ENCODE assay signal across 9 cellular contexts in the genomic region with DNA sequence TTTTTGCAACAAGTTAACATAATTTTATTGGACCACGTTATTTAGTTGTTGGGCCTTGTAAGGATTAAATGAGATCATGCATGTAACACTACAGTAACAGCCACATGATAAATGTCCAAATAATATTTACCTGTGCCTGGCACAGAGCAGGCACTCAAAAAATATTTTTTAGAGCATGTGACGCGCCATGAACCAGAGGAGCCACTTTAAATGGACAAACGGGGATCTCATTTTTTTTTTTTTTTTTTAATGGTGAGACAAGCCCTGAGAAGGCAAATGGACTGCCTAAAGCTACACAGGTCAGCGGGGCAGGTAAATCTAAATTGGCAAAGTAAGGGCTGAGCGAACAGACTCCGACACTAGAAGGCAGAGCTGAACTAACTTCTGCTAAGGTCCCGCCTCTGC. TPM values are rescaled to one million over a fixed set of nuclear protein-coding genes. Genes with fewer than 3 reads are reported as not detected.
A peak's percentile ranks its signal among the peaks of the same experiment; 100 is the strongest.
DNase-seq lines count a peak whose midpoint lies in the region; ATAC-seq, FAIRE-seq and TF ChIP-seq lines count a peak whose summit lies in the region.
"Had no signal": no experiment of that assay in that cellular context is flagged by ENCODE, and none has a peak within 500 bp of the region (broad histone marks: within the 10 kb centered on the region; RNA-seq: fewer than 3 reads in every experiment).

No MANE protein-coding gene starts in this region.

- no peaks in the 10 kb centered on the region for H3K9me3 ChIP-seq in A549
- no peaks in the 10 kb centered on the region for H3K9me3 ChIP-seq in breast epithelium
- H3K9me3 ChIP-seq in mucosa of stomach (ENCODE audit: control insufficient read depth, low read length): no peaks in the 10 kb centered on the region

- no peak; the same call in 2 of the 3 replicates for TF ChIP-seq CTCF in A549 (IDR thresholded peaks at IDR 0.05)
- no peak for TF ChIP-seq CTCF in breast epithelium (IDR thresholded peaks at IDR 0.05)

- no peaks in the 10 kb centered on the region for H3K36me3 ChIP-seq in breast epithelium
- peaks cover 4% of the 10 kb centered on the region for H3K36me3 ChIP-seq in mucosa of stomach (ENCODE audit: control insufficient read depth, insufficient read depth, low read length)

- CTCF ChIA-PET in A549 (lab: Yijun Ruan, JAX): interaction anchor here (0.6 to 16.4 kb wide), 34 partner anchors 9 to 416 kb away, joined by 3 to 243 read pairs (median 4); partner anchors contain the start of genes CD79A, ERICH4 and RABAC1

- no peak for FAIRE-seq in A549 (lab: Jason Lieb, UNC)

- ATAC-seq in A549 (no peak; a peak in 1 of 6 replicates), HG03060 (IDR thresholded peaks at IDR 0.05; ENCODE audit: low read depth, unreplicated experiment) (peak; percentile 9), GM21529 (IDR thresholded peaks at IDR 0.05; ENCODE audit: unreplicated experiment) (no peak)

- WGBS in A549 (ENCODE audit: missing lambda C conversion rate): 22% methylated on average over 8 of the region's 8 CpGs

- intact Hi-C loops in breast epithelium (cut with DNase I; ENCODE audit: low total_unique reads): no loop called here

- peak overlapping the region; percentile 74 for H3K4me2 ChIP-seq in A549

- no peak for TF ChIP-seq EP300 in A549 (IDR thresholded peaks at IDR 0.05)

- TF ChIP-seq POLR2A in A549 (IDR thresholded peaks at IDR 0.05; ENCODE audit: low read length) (no peak; the same call in 1 of the 2 replicates), breast epithelium (IDR thresholded peaks at IDR 0.05) (no peak)

- H3K4me3 ChIP-seq in A549 (peak overlapping the region; percentile 89), breast epithelium (peak overlapping the region; percentile 86 to 98 (median 92)), mucosa of stomach (ENCODE audit: low read length) (no peak overlapping the region)

- DNase-seq in A549 (ENCODE audit: low read depth in 1 of 2, low spot score in 1 of 2): no peak
- DNase-seq in breast epithelium (ENCODE audit: low spot score in 2 of 2): no peak
- DNase-seq in NCI-H2029 treated with DMSO at 0.1 percent for 48 hours (lab: John Stamatoyannopoulos, UW): no peak
- DNase-seq in medulla oblongata (ENCODE audit: extremely low spot score): no peak
- DNase-seq in NCI-H510A treated with DMSO at 0.1 percent for 48 hours (lab: John Stamatoyannopoulos, UW): no peak

- peak; percentile 49 to 55; a peak in 3 of 5 replicates for TF ChIP-seq RAD21 in A549 (conservative IDR thresholded peaks at IDR 0.05 in 1 of 2, IDR thresholded peaks at IDR 0.05 in 1 of 2)

- peak overlapping the region; percentile 60 to 81 for H3K27ac ChIP-seq in A549
- peak overlapping the region; percentile 96 to 99 for H3K27ac ChIP-seq in breast epithelium

- H3K9ac ChIP-seq in mucosa of stomach (ENCODE audit: low read length): peak overlapping the region; percentile 11

- H3K4me1 ChIP-seq in A549 (peaks cover 34% of the 10 kb centered on the region), breast epithelium (peaks cover 7 to 23% of the 10 kb centered on the region in 2 donors), mucosa of stomach (ENCODE audit: control insufficient read depth, insufficient read depth, low read length) (peaks cover 37% of the 10 kb centered on the region)

- POLR2A ChIA-PET in A549 (lab: Yijun Ruan, JAX): interaction anchor here (0.8 to 3.5 kb wide), 17 partner anchors 8 to 1109 kb away, joined by 3 to 102 read pairs (median 6); partner anchors contain the start of genes ACTMAP, B9D2, DMAC2 and DMRTC2

- H3K27me3 ChIP-seq in breast epithelium: no peaks in the 10 kb centered on the region
- no peaks in the 10 kb centered on the region for H3K27me3 ChIP-seq in mucosa of stomach (ENCODE audit: control insufficient read depth, insufficient read depth, low read length)

TF ChIP-seq in A549, 52 proteins besides CTCF, POLR2A, EP300 and RAD21:
- TF ChIP-seq USF2 (IDR thresholded peaks at IDR 0.05) (0 out of 2 replicates have a peak, but pooled peaks have one; percentile 57), GATA3 (IDR thresholded peaks at IDR 0.05; ENCODE audit: borderline replicate concordance) (no peak), SMC3 (IDR thresholded peaks at IDR 0.05) (peak; percentile 61)
- TF ChIP-seq, protein P1, sequence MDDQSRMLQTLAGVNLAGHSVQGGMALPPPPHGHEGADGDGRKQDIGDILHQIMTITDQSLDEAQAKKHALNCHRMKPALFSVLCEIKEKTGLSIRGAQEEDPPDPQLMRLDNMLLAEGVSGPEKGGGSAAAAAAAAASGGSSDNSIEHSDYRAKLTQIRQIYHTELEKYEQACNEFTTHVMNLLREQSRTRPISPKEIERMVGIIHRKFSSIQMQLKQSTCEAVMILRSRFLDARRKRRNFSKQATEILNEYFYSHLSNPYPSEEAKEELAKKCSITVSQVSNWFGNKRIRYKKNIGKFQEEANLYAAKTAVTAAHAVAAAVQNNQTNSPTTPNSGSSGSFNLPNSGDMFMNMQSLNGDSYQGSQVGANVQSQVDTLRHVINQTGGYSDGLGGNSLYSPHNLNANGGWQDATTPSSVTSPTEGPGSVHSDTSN (IDR thresholded peaks at IDR 0.05): 0 out of 2 replicates have a peak, but pooled peaks have one; percentile 15

RNA-seq across cellular contexts. Expression of gene RPS19, which starts 0.8 kb away (rescaled TPM):
- polyA plus RNA-seq in A549 (2011; rRNA removed) (2,749 and 3,564 TPM in 2 replicates), A549 (2017; fragmentation: RNase III; extraction: RNeasy Plus Mini Kit Qiagen cat#74134 plus additional on column Dnase treatment) (7,778 to 7,989 TPM (median 7,924 TPM) in 3 replicates)
- 3,114 and 3,796 TPM in 2 replicates for polyA plus RNA-seq in A549 (2012; cell fraction: cytosol; rRNA removed)
- polyA plus RNA-seq in A549 (2012; cell fraction: nucleus; rRNA removed): 3,748 and 4,898 TPM in 2 replicates
- polyA minus RNA-seq in A549 (2011; rRNA and poly(A)+ RNA removed): 2,997 and 3,081 TPM in 2 replicates
- 1,000 to 10,000 TPM in 2 of 3 donors, 100 to 1,000 TPM in 1; 756 to 2,084 (median 1,264) TPM for total RNA-seq in breast epithelium

RNA-seq across cellular contexts. Expression of gene DMRTC2, which starts 14.4 kb away (rescaled TPM):
- polyA plus RNA-seq in A549 (2011; rRNA removed) (not detected in 2 replicates), A549 (2017; fragmentation: RNase III; extraction: RNeasy Plus Mini Kit Qiagen cat#74134 plus additional on column Dnase treatment) (not detected in 3 replicates)
- polyA plus RNA-seq in A549 (2012; cell fraction: cytosol; rRNA removed): not detected in 2 replicates
- polyA plus RNA-seq in A549 (2012; cell fraction: nucleus; rRNA removed): not detected in 2 replicates
- polyA minus RNA-seq in A549 (2011; rRNA and poly(A)+ RNA removed): not detected in 2 replicates
- total RNA-seq in breast epithelium: not detected
- total RNA-seq: cerebellum had no signal

RNA-seq across cellular contexts. Expression of gene LYPD4, which starts 14.7 kb away (rescaled TPM):
- not detected in 2 replicates for polyA plus RNA-seq in A549 (2011; rRNA removed)
- polyA plus RNA-seq in A549 (2012; cell fraction: cytosol; rRNA removed): not detected in 2 replicates
- not detected in 2 replicates for polyA plus RNA-seq in A549 (2012; cell fraction: nucleus; rRNA removed)
- not detected in 3 replicates for polyA plus RNA-seq in A549 (2017; fragmentation: RNase III; extraction: RNeasy Plus Mini Kit Qiagen cat#74134 plus additional on column Dnase treatment)
- polyA minus RNA-seq in A549 (2011; rRNA and poly(A)+ RNA removed): not detected in 2 replicates
- not detected for total RNA-seq in breast epithelium
- total RNA-seq: cerebellum had no signal

RNA-seq across cellular contexts. Expression of gene CD79A, which starts 17.9 kb away (rescaled TPM):
- polyA plus RNA-seq in A549 (2011; rRNA removed): 0.52 and 0.57 TPM in 2 replicates
- 0.53 and 0.65 TPM in 2 replicates for polyA plus RNA-seq in A549 (2012; cell fraction: cytosol; rRNA removed)
- polyA plus RNA-seq in A549 (2012; cell fraction: nucleus; rRNA removed): 0.67 and 0.77 TPM in 2 replicates
- 0.29 to 0.54 TPM (median 0.29 TPM) in 3 replicates for polyA plus RNA-seq in A549 (2017; fragmentation: RNase III; extraction: RNeasy Plus Mini Kit Qiagen cat#74134 plus additional on column Dnase treatment)
- 0.41 and 0.58 TPM in 2 replicates for polyA minus RNA-seq in A549 (2011; rRNA and poly(A)+ RNA removed)
- 1 to 10 TPM in 2 of 3 donors, under 1 TPM in 1; 0.80 to 2.9 (median 1.8) TPM for total RNA-seq in breast epithelium
- total RNA-seq: cerebellum had no signal

RNA-seq across cellular contexts. Expression of gene ARHGEF1, which starts 23.8 kb away (rescaled TPM):
- 34.5 and 38.0 TPM in 2 replicates for polyA plus RNA-seq in A549 (2011; rRNA removed)
- polyA plus RNA-seq in A549 (2012; cell fraction: cytosol; rRNA removed): 113 and 132 TPM in 2 replicates
- polyA plus RNA-seq in A549 (2012; cell fraction: nucleus; rRNA removed): 335 and 389 TPM in 2 replicates
- polyA plus RNA-seq in A549 (2017; fragmentation: RNase III; extraction: RNeasy Plus Mini Kit Qiagen cat#74134 plus additional on column Dnase treatment): 71.5 to 92.9 TPM (median 84.2 TPM) in 3 replicates
- polyA minus RNA-seq in A549 (2011; rRNA and poly(A)+ RNA removed): 33.2 and 39.9 TPM in 2 replicates
- 10 to 100 TPM; 55.0 to 61.9 (median 55.7) TPM for total RNA-seq in breast epithelium
